9 cellular contexts compared by ENCODE assay signal in the genomic region with DNA sequence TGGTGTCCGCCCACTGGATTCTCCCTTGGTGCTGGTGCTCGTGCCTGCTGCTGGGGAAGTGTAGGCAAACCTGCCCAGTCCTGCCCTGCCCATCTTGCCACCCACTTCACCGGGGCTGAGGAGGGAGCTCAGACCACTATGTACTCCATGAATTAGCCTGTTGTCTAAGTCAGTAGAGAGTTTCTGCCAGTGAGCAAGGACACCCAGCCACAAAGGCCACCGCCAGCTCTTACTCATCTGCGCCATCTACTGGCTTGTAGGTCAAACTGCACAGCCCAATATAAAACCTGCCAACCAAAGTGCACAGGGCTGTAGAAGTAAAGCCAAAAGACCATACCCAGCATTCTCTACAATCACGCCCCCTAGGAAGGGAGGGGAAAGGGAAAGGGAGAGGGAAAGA.
DNase-seq lines count a peak whose midpoint lies in the region; ATAC-seq and TF ChIP-seq lines count a peak whose summit lies in the region.
"Had no signal": no experiment of that assay in that cellular context is flagged by ENCODE, and none has a peak within 500 bp of the region (broad histone marks: within the 10 kb centered on the region; RNA-seq: fewer than 3 reads in every experiment).

No MANE protein-coding gene starts in this region.

- ATAC-seq in GM18867 (IDR thresholded peaks at IDR 0.05; ENCODE audit: unreplicated experiment), result no peak

- H4K8ac ChIP-seq in trophoblast cell (ENCODE audit: low read depth, low read length), result no peak overlapping the region

- no peak overlapping the region for H2BK12ac ChIP-seq in trophoblast cell (ENCODE audit: low read length)

- H2AFZ ChIP-seq in trophoblast cell (ENCODE audit: insufficient read depth, low read length, poor library complexity), result no peak overlapping the region

- no peak overlapping the region for H2BK5ac ChIP-seq in trophoblast cell (ENCODE audit: low read depth, low read length, poor library complexity)

- no peaks in the 10 kb centered on the region for H3K4me1 ChIP-seq in trophoblast cell (ENCODE audit: control insufficient read depth in 1 of 2, insufficient read depth in 2 of 2, low read length in 2 of 2)
- no peaks in the 10 kb centered on the region for H3K4me1 ChIP-seq in spleen

- TF ChIP-seq POLR2A in spleen (IDR thresholded peaks at IDR 0.05), result no peak

- H3K4ac ChIP-seq in trophoblast cell (ENCODE audit: low read depth, low read length), result no peak overlapping the region

- peaks cover 21% of the 10 kb centered on the region for H3K9me3 ChIP-seq in trophoblast cell (ENCODE audit: insufficient read depth, low read depth, low read length)
- peaks cover 8 to 65% (median 45%) of the 10 kb centered on the region in 8 donors for H3K9me3 ChIP-seq in spleen

- peaks cover 2% of the 10 kb centered on the region in 2 experiments for H3K36me3 ChIP-seq in trophoblast cell (ENCODE audit: control insufficient read depth in 1 of 2, insufficient read depth in 2 of 2, low read length in 2 of 2)
- no peaks in the 10 kb centered on the region for H3K36me3 ChIP-seq in spleen

- H3K9ac ChIP-seq in trophoblast cell (ENCODE audit: low read length), result no peak overlapping the region

- no peak overlapping the region for H3K4me3 ChIP-seq in LNCaP clone FGC (ENCODE audit: low read depth, low read length)
- H3K4me3 ChIP-seq in cardiac fibroblast (replicated peaks in 1 of 2; ENCODE audit: low read depth in 2 of 2, low read length in 2 of 2), result no peak overlapping the region
- peak overlapping the region; percentile 9 for H3K4me3 ChIP-seq in trophoblast cell (ENCODE audit: low read depth, low read length)
- H3K4me3 ChIP-seq in spleen, result no peak overlapping the region

- no peaks in the 10 kb centered on the region for H3K79me1 ChIP-seq in trophoblast cell (ENCODE audit: low read length)

- no peak overlapping the region for H2AK5ac ChIP-seq in trophoblast cell (ENCODE audit: low read length)

- H3K4me2 ChIP-seq in trophoblast cell (ENCODE audit: low read length), result no peak overlapping the region

- WGBS in trophoblast cell (ENCODE audit: extremely low coverage, insufficient coverage, insufficient read length), result no CpG with 5 or more reads among the region's 6 CpGs
- WGBS in spleen, 5 donors, result 46 to 62% (median 62%) methylated on average over 3 to 6 of the region's 6 CpGs

- intact Hi-C loops in spleen (cut with DNase I; ENCODE audit: low total_unique reads), result no loop called here

- no peak overlapping the region for H3K27ac ChIP-seq in trophoblast cell (ENCODE audit: low read depth, low read length)
- H3K27ac ChIP-seq in spleen, result no peak overlapping the region

- no peaks in the 10 kb centered on the region for H3K27me3 ChIP-seq in trophoblast cell (ENCODE audit: insufficient read depth, low read length)
- no peaks in the 10 kb centered on the region for H3K27me3 ChIP-seq in spleen (replicated peaks in 1 of 7)

- H2BK120ac ChIP-seq in trophoblast cell (ENCODE audit: insufficient read depth, low read length, poor library complexity), result no peak overlapping the region

- H3K18ac ChIP-seq in trophoblast cell (ENCODE audit: low read length), result no peak overlapping the region

- no peaks in the 10 kb centered on the region for H3K79me2 ChIP-seq in trophoblast cell (ENCODE audit: control insufficient read depth, insufficient read depth, low read length, poor library complexity)

- TF ChIP-seq CTCF in LNCaP clone FGC (IDR thresholded peaks at IDR 0.05; ENCODE audit: control insufficient read depth, extremely low read depth, insufficient read depth) (peak; percentile 54), cardiac fibroblast (IDR thresholded peaks at IDR 0.05; ENCODE audit: low read depth, low read length) (peak; percentile 64), spleen (IDR thresholded peaks at IDR 0.05 in 8 of 11, conservative IDR thresholded peaks at IDR 0.05 in 3 of 11) (peak in 1 of 11 experiments; percentile 6)

- H4K12ac ChIP-seq in trophoblast cell (ENCODE audit: low read depth, low read length), result no peak overlapping the region

- H3K23ac ChIP-seq in trophoblast cell (ENCODE audit: low read length), result no peak overlapping the region

- no peak overlapping the region for H4K91ac ChIP-seq in trophoblast cell (ENCODE audit: low read depth, low read length)

- H3K14ac ChIP-seq in trophoblast cell (ENCODE audit: low read length), result no peak overlapping the region

- DNase-seq in NCI-H526 (lab: John Stamatoyannopoulos, UW) (peak; percentile 8 to 31), NCI-H526 treated with DMSO at 0.1 percent for 48 hours (lab: John Stamatoyannopoulos, UW) (no peak), LNCaP clone FGC (ENCODE audit: low read depth) (no peak), cardiac fibroblast (ENCODE audit: low read depth in 2 of 2) (no peak), trophoblast cell (no peak), spleen (no peak), AG08395 (ENCODE audit: low spot score) (no peak)
- DNase-seq: CD8-positive, alpha-beta memory T cell had no signal

Comparison
In these comparisons a context has a peak if more than half of its experiments do, and no peak if none do; other contexts are left out.
1. DNase-seq: peak in NCI-H526 (2 of 2); none in NCI-H526 treated with DMSO at 0.1 percent for 48 hours (single experiment), LNCaP clone FGC (single experiment), cardiac fibroblast (0 of 2), trophoblast cell (0 of 2), spleen (single experiment) and AG08395 (single experiment).